In genomic region chr12:2856901-2857495, GRCh38 we compare ENCODE assay signal across 13 cellular contexts. TPM values are rescaled to one million over a fixed set of nuclear protein-coding genes. Genes with fewer than 3 reads are reported as not detected.
A peak's percentile ranks its signal among the peaks of the same experiment; 100 is the strongest.
DNase-seq lines count a peak whose midpoint lies in the region; ATAC-seq and TF ChIP-seq lines count a peak whose summit lies in the region.
"Had no signal": no experiment of that assay in that cellular context is flagged by ENCODE, and none has a peak within 500 bp of the region (broad histone marks: within the 10 kb centered on the region; RNA-seq: fewer than 3 reads in every experiment).

TSS of gene TEX52 (minus strand) at chr12:2857039. CDS start at chr12:2857026, 13 bp downstream.

- peak within 1 kb of the TSS; percentile 49 for H3K27ac Mint-ChIP-seq in activated T-helper 17 cell treated with anti-CD3 and anti-CD28 coated beads, Interleukin-2, amount 50 U/mL, for 72 hours
- H3K27ac Mint-ChIP-seq: dendritic cell treated with granulocyte-macrophage colony-stimulating factor and Interleukin-4, amounts not matched to agents 40 ng/mL and 50 ng/mL, for 4 days had no signal

- H3K14ac ChIP-seq in neuronal stem cell (ENCODE audit: low read length): no peak within 1 kb of the TSS

- no peaks in the 10 kb centered on the region for H3K9me3 ChIP-seq in Karpas-422 (ENCODE audit: low read length)
- H3K9me3 ChIP-seq in neuronal stem cell (replicated peaks in 1 of 2; ENCODE audit: control insufficient read depth in 2 of 2, insufficient read depth in 1 of 2, low read depth in 1 of 2, low read length in 2 of 2): no peaks in the 10 kb centered on the region
- H3K9me3 ChIP-seq in body of pancreas: no peaks in the 10 kb centered on the region
- H3K9me3 ChIP-seq: upper lobe of right lung had no signal

- no peak within 1 kb of the TSS for H3K4me2 ChIP-seq in Karpas-422 (ENCODE audit: low read depth, low read length, poor library complexity, severe bottlenecking)
- no peak within 1 kb of the TSS for H3K4me2 ChIP-seq in neuronal stem cell (ENCODE audit: insufficient read depth, low read length, poor library complexity, severe bottlenecking)

- H3K9me3 Mint-ChIP-seq in activated T-helper 17 cell treated with anti-CD3 and anti-CD28 coated beads, Interleukin-2, amount 50 U/mL, for 72 hours: no peaks in the 10 kb centered on the region
- H3K9me3 Mint-ChIP-seq: dendritic cell treated with granulocyte-macrophage colony-stimulating factor and Interleukin-4, amounts not matched to agents 40 ng/mL and 50 ng/mL, for 4 days had no signal

- no peaks in the 10 kb centered on the region for H3K27me3 Mint-ChIP-seq in activated T-helper 17 cell treated with anti-CD3 and anti-CD28 coated beads, Interleukin-2, amount 50 U/mL, for 72 hours
- H3K27me3 Mint-ChIP-seq: dendritic cell treated with granulocyte-macrophage colony-stimulating factor and Interleukin-4, amounts not matched to agents 40 ng/mL and 50 ng/mL, for 4 days had no signal

- H3K79me2 ChIP-seq in Karpas-422 (ENCODE audit: low read length): no peaks in the 10 kb centered on the region

- peak within 1 kb of the TSS; percentile 49 for H3K27ac ChIP-seq in Karpas-422 (ENCODE audit: low read length)
- H3K27ac ChIP-seq in neuronal stem cell (replicated peaks; ENCODE audit: low read length): peak within 1 kb of the TSS; percentile 37
- H3K27ac ChIP-seq in body of pancreas: no peak within 1 kb of the TSS
- H3K27ac ChIP-seq: upper lobe of right lung had no signal

- ATAC-seq in activated T-helper 17 cell treated with anti-CD3 and anti-CD28 coated beads, Interleukin-2, amount 50 U/mL, for 72 hours (replicated peaks): peak; percentile 22
- ATAC-seq in body of pancreas: no peak
- ATAC-seq: HCT116, upper lobe of right lung had no signal

- H3K4me1 Mint-ChIP-seq in activated T-helper 17 cell treated with anti-CD3 and anti-CD28 coated beads, Interleukin-2, amount 50 U/mL, for 72 hours: peaks cover 4% of the 10 kb centered on the region

- H3K4me3 Mint-ChIP-seq in activated T-helper 17 cell treated with anti-CD3 and anti-CD28 coated beads, Interleukin-2, amount 50 U/mL, for 72 hours: no peak within 1 kb of the TSS
- H3K4me3 Mint-ChIP-seq: dendritic cell treated with granulocyte-macrophage colony-stimulating factor and Interleukin-4, amounts not matched to agents 40 ng/mL and 50 ng/mL, for 4 days had no signal

- WGBS in neuronal stem cell (ENCODE audit: extremely low coverage in 2 of 2, insufficient read length in 2 of 2, insufficient replicate concordance in 1 of 2), 2 donors: no CpG with 5 or more reads among the region's 6 CpGs
- 46 to 62% methylated on average over 5 to 6 of the region's 6 CpGs for WGBS in body of pancreas, 2 donors

- no peak for TF ChIP-seq CTCF in body of pancreas (IDR thresholded peaks at IDR 0.05)

- H3K36me3 ChIP-seq in Karpas-422 (ENCODE audit: insufficient read depth, low read length) (peaks cover 14% of the 10 kb centered on the region; the same call in 1 of the 2 replicates), neuronal stem cell (replicated peaks in 1 of 2; ENCODE audit: control insufficient read depth in 2 of 2, insufficient read depth in 2 of 2, low read length in 2 of 2) (peaks cover 16 to 47% of the 10 kb centered on the region in 2 donors), body of pancreas (replicated peaks in 1 of 2; ENCODE audit: insufficient read depth in 1 of 2, low read depth in 2 of 2) (no peaks in the 10 kb centered on the region)
- H3K36me3 ChIP-seq: upper lobe of right lung had no signal

- H2AK5ac ChIP-seq in neuronal stem cell (ENCODE audit: low read depth, low read length): no peak within 1 kb of the TSS

- DNase-seq in NCI-H2107 treated with DMSO at 0.1 percent for 48 hours (lab: John Stamatoyannopoulos, UW; ENCODE audit: unreplicated experiment) (peak; percentile 2), NCI-H2107 (lab: John Stamatoyannopoulos, UW) (no peak), Karpas-422 (peak; percentile 70), neuronal stem cell (ENCODE audit: low spot score) (no peak), NCI-H1930 (lab: John Stamatoyannopoulos, UW) (no peak), body of pancreas (no peak), NCI-H187 treated with DMSO at 0.1 percent for 48 hours (lab: John Stamatoyannopoulos, UW) (no peak)
- DNase-seq: upper lobe of right lung had no signal

- no peaks in the 10 kb centered on the region for H3K27me3 ChIP-seq in Karpas-422 (ENCODE audit: low read length)
- no peaks in the 10 kb centered on the region for H3K27me3 ChIP-seq in neuronal stem cell (ENCODE audit: control insufficient read depth in 3 of 3, insufficient read depth in 3 of 3, low read depth in 1 of 3, low read length in 3 of 3)
- H3K27me3 ChIP-seq in body of pancreas: no peaks in the 10 kb centered on the region
- H3K27me3 ChIP-seq: upper lobe of right lung had no signal

- peak within 1 kb of the TSS; percentile 32; the same call in 1 of the 2 replicates for H3K9ac ChIP-seq in Karpas-422 (ENCODE audit: low read length)
- H3K9ac ChIP-seq in neuronal stem cell (ENCODE audit: low read depth, low read length, poor library complexity): no peak within 1 kb of the TSS

- no peaks in the 10 kb centered on the region for H3K79me1 ChIP-seq in neuronal stem cell (ENCODE audit: low read depth, low read length)

- H3K4me1 ChIP-seq in Karpas-422 (ENCODE audit: low read length) (peaks cover 22% of the 10 kb centered on the region), neuronal stem cell (ENCODE audit: control insufficient read depth in 2 of 2, insufficient read depth in 1 of 2, low read depth in 1 of 2, low read length in 2 of 2) (peaks cover 7 to 12% of the 10 kb centered on the region in 2 donors), body of pancreas (peaks cover 10% of the 10 kb centered on the region)

- H2BK15ac ChIP-seq in neuronal stem cell (ENCODE audit: low read length): no peak within 1 kb of the TSS

- H3K18ac ChIP-seq in neuronal stem cell (ENCODE audit: low read length): peak within 1 kb of the TSS; percentile 70

- intact Hi-C loops in body of pancreas (cut with DNase I): no loop called here

- no peak within 1 kb of the TSS for H2BK120ac ChIP-seq in neuronal stem cell (ENCODE audit: low read depth, low read length)

- no peak within 1 kb of the TSS for H2BK12ac ChIP-seq in neuronal stem cell (ENCODE audit: low read length)

- H3K4me3 ChIP-seq in Karpas-422 (ENCODE audit: low read length) (no peak within 1 kb of the TSS), neuronal stem cell (ENCODE audit: low read length in 2 of 2) (no peak within 1 kb of the TSS), body of pancreas (no peak within 1 kb of the TSS)
- H3K4me3 ChIP-seq: upper lobe of right lung had no signal

- no peak within 1 kb of the TSS for H4K8ac ChIP-seq in neuronal stem cell (ENCODE audit: low read depth, low read length)

- H3K9me2 ChIP-seq in Karpas-422 (replicated peaks; ENCODE audit: insufficient read depth, low read length): no peaks in the 10 kb centered on the region

- no peak within 1 kb of the TSS for H4K91ac ChIP-seq in neuronal stem cell (ENCODE audit: low read depth, low read length, poor library complexity)

- no peak within 1 kb of the TSS for H3K4ac ChIP-seq in neuronal stem cell (ENCODE audit: low read length)

- peaks cover 43% of the 10 kb centered on the region for H3K36me3 Mint-ChIP-seq in activated T-helper 17 cell treated with anti-CD3 and anti-CD28 coated beads, Interleukin-2, amount 50 U/mL, for 72 hours (ENCODE audit: low read depth)

- no peak within 1 kb of the TSS for H3K23ac ChIP-seq in neuronal stem cell (ENCODE audit: low read depth, low read length, poor library complexity)

- TF ChIP-seq POLR2A in body of pancreas (IDR thresholded peaks at IDR 0.05): no peak

- no peaks in the 10 kb centered on the region for H4K20me1 ChIP-seq in Karpas-422 (ENCODE audit: insufficient read depth, low read depth, low read length)

- no peak within 1 kb of the TSS for H2BK5ac ChIP-seq in neuronal stem cell (ENCODE audit: low read length)

- H2AFZ ChIP-seq in Karpas-422 (ENCODE audit: low read length): no peak within 1 kb of the TSS
- H2AFZ ChIP-seq in neuronal stem cell (ENCODE audit: low read length): no peak within 1 kb of the TSS

RNA-seq across cellular contexts. Expression of gene TEX52, which starts in this region (rescaled TPM):
- total RNA-seq in Karpas-422 (2014; rRNA removed; shearing (Covaris generic); ENCODE audit: low replicate concordance): not detected in 2 replicates
- total RNA-seq in activated T-helper 17 cell treated with anti-CD3 and anti-CD28 coated beads, Interleukin-2, amount 50 U/mL, for 72 hours: under 1 TPM in 1 of 2 donors, not detected in 1; 0.35 TPM
- not detected for polyA plus RNA-seq in neuronal stem cell (2013, experiment 1 of 2)
- polyA plus RNA-seq in neuronal stem cell (2013, experiment 2 of 2): not detected
- total RNA-seq in body of pancreas: not detected
- total RNA-seq: A673, kidney epithelial cell, upper lobe of right lung had no signal

Comparison
In these comparisons a context has a peak if more than half of its experiments do, and no peak if none do; other contexts are left out.
1. Peak in DNase-seq, H3K27ac ChIP-seq and H3K9ac ChIP-seq in Karpas-422; RNA of the gene not detected or under 1 TPM.
2. Peak in ATAC-seq in activated T-helper 17 cell treated with anti-CD3 and anti-CD28 coated beads, Interleukin-2, amount 50 U/mL, for 72 hours; RNA of the gene not detected or under 1 TPM.